ENCODE assay signal across 20 cellular contexts in genomic region chr20:63839620-63840019, GRCh38. TPM values are rescaled to one million over a fixed set of nuclear protein-coding genes. Genes with fewer than 3 reads are reported as not detected.
DNase-seq lines count a peak whose midpoint lies in the region; ATAC-seq and TF ChIP-seq lines count a peak whose summit lies in the region.
"Had no signal": no experiment of that assay in that cellular context is flagged by ENCODE, and none has a peak within 500 bp of the region (broad histone marks: within the 10 kb centered on the region; RNA-seq: fewer than 3 reads in every experiment).

No MANE protein-coding gene starts in this region.

- no peak overlapping the region for H3K4me3 Mint-ChIP-seq in natural killer cell
- H3K4me3 Mint-ChIP-seq: CD8-positive, alpha-beta memory T cell had no signal

- ATAC-seq in natural killer cell = no peak

- H3K23ac ChIP-seq in neuronal stem cell (ENCODE audit: low read depth, low read length, poor library complexity) = no peak overlapping the region

- TF ChIP-seq CTCF in ascending aorta (IDR thresholded peaks at IDR 0.05) = no peak
- no peak for TF ChIP-seq CTCF in natural killer cell (IDR thresholded peaks at IDR 0.05)

- H3K27me3 ChIP-seq in BLaER1 (peaks cover 10% of the 10 kb centered on the region; the same call in 1 of the 2 replicates), NT2/D1 (ENCODE audit: insufficient read depth, insufficient read length) (no peaks in the 10 kb centered on the region), neuronal stem cell (ENCODE audit: control insufficient read depth in 3 of 3, insufficient read depth in 3 of 3, low read depth in 1 of 3, low read length in 3 of 3) (no peaks in the 10 kb centered on the region), ascending aorta (no peaks in the 10 kb centered on the region)

- no peak overlapping the region for H3K14ac ChIP-seq in neuronal stem cell (ENCODE audit: low read length)

- H3K4me2 ChIP-seq in BLaER1 (peak overlapping the region; percentile 96), neuronal stem cell (ENCODE audit: insufficient read depth, low read length, poor library complexity, severe bottlenecking) (no peak overlapping the region)

- intact Hi-C loops in ascending aorta (cut with DNase I) = no loop called here
- intact Hi-C loops in natural killer cell (cut with micrococcal nuclease) = no loop called here

- H3K27ac ChIP-seq in BLaER1 = no peak overlapping the region
- H3K27ac ChIP-seq in neuronal stem cell (replicated peaks; ENCODE audit: low read length) = no peak overlapping the region
- no peak overlapping the region for H3K27ac ChIP-seq in ascending aorta

- no peak overlapping the region for H2AK5ac ChIP-seq in neuronal stem cell (ENCODE audit: low read depth, low read length)

- H3K27me3 Mint-ChIP-seq in natural killer cell (ENCODE audit: low read depth in 2 of 2) = peaks cover 0 to 19% of the 10 kb centered on the region in 2 donors

- DNase-seq in NT2/D1 (ENCODE audit: low read depth, low spot score) = no peak
- DNase-seq in neuronal stem cell (ENCODE audit: low spot score) = no peak
- no peak for DNase-seq in ascending aorta (ENCODE audit: low spot score in 2 of 2)
- DNase-seq in natural killer cell = no peak
- DNase-seq: 8988T; C1 segment of cervical spinal cord; CD4-positive, CD25-positive, alpha-beta regulatory T cell; CD8-positive, alpha-beta memory T cell; COR-L47; DMS 273 treated with DMSO at 0.1 percent for 48 hours; DMS53; DND-41; EL had no signal

- WGBS in neuronal stem cell (ENCODE audit: extremely low coverage in 2 of 2, insufficient read length in 2 of 2, insufficient replicate concordance in 1 of 2), 2 donors = no CpG with 5 or more reads among the region's 13 CpGs

- H3K4me1 ChIP-seq in BLaER1 = peaks cover 93% of the 10 kb centered on the region
- peaks cover 12% of the 10 kb centered on the region for H3K4me1 ChIP-seq in NT2/D1 (ENCODE audit: insufficient read depth, insufficient read length)
- peaks cover 7 to 10% of the 10 kb centered on the region in 2 donors for H3K4me1 ChIP-seq in neuronal stem cell (ENCODE audit: control insufficient read depth in 2 of 2, insufficient read depth in 1 of 2, low read depth in 1 of 2, low read length in 2 of 2)
- H3K4me1 ChIP-seq in ascending aorta = peaks cover under 1 to 8% of the 10 kb centered on the region in 2 donors
- H3K4me1 ChIP-seq: HAP-1 had no signal

- no peak overlapping the region for H3K27ac Mint-ChIP-seq in natural killer cell
- H3K27ac Mint-ChIP-seq: CD4-positive, CD25-positive, alpha-beta regulatory T cell had no signal

- H3K9me3 Mint-ChIP-seq in natural killer cell = no peaks in the 10 kb centered on the region
- H3K9me3 Mint-ChIP-seq: CD4-positive, CD25-positive, alpha-beta regulatory T cell had no signal

- no peak overlapping the region for H4K8ac ChIP-seq in neuronal stem cell (ENCODE audit: low read depth, low read length)

- H3K4me1 Mint-ChIP-seq in natural killer cell = no peaks in the 10 kb centered on the region

- H3K4me3 ChIP-seq in BLaER1 (no peak overlapping the region), NT2/D1 (ENCODE audit: insufficient read length, low read depth) (no peak overlapping the region), neuronal stem cell (ENCODE audit: low read length in 2 of 2) (no peak overlapping the region), ascending aorta (no peak overlapping the region)
- H3K4me3 ChIP-seq: HAP-1 had no signal

- no peak overlapping the region for H4K91ac ChIP-seq in neuronal stem cell (ENCODE audit: low read depth, low read length, poor library complexity)

- H3K9ac ChIP-seq in BLaER1 (no peak overlapping the region), NT2/D1 (ENCODE audit: insufficient read length, low read depth) (peak overlapping the region; percentile 36), neuronal stem cell (ENCODE audit: low read depth, low read length, poor library complexity) (peak overlapping the region; percentile 63)

- H3K4ac ChIP-seq in neuronal stem cell (ENCODE audit: low read length) = no peak overlapping the region

- H3K18ac ChIP-seq in neuronal stem cell (ENCODE audit: low read length) = peak overlapping the region; percentile 50

- H2BK5ac ChIP-seq in neuronal stem cell (ENCODE audit: low read length) = no peak overlapping the region

- H3K9me3 ChIP-seq in BLaER1 (no peaks in the 10 kb centered on the region), NT2/D1 (ENCODE audit: insufficient read depth, low read length) (no peaks in the 10 kb centered on the region), neuronal stem cell (replicated peaks in 1 of 2; ENCODE audit: control insufficient read depth in 2 of 2, insufficient read depth in 1 of 2, low read depth in 1 of 2, low read length in 2 of 2) (no peaks in the 10 kb centered on the region), ascending aorta (no peaks in the 10 kb centered on the region)
- H3K9me3 ChIP-seq: HAP-1 had no signal

- no peaks in the 10 kb centered on the region for H3K79me1 ChIP-seq in neuronal stem cell (ENCODE audit: low read depth, low read length)

- peak overlapping the region; percentile 7 for H2BK12ac ChIP-seq in neuronal stem cell (ENCODE audit: low read length)

- no peak overlapping the region for H2AFZ ChIP-seq in neuronal stem cell (ENCODE audit: low read length)

- no peak overlapping the region for H2BK120ac ChIP-seq in neuronal stem cell (ENCODE audit: low read depth, low read length)

- H3K36me3 ChIP-seq in BLaER1 (no peaks in the 10 kb centered on the region), NT2/D1 (ENCODE audit: insufficient read depth, insufficient read length, low read length) (no peaks in the 10 kb centered on the region), neuronal stem cell (replicated peaks in 1 of 2; ENCODE audit: control insufficient read depth in 2 of 2, insufficient read depth in 2 of 2, low read length in 2 of 2) (no peaks in the 10 kb centered on the region), ascending aorta (no peaks in the 10 kb centered on the region)
- H3K36me3 ChIP-seq: HAP-1 had no signal

- peak overlapping the region; percentile 30 for H2BK15ac ChIP-seq in neuronal stem cell (ENCODE audit: low read length)

- H4K20me1 ChIP-seq in BLaER1 = peaks cover 21% of the 10 kb centered on the region

- no peaks in the 10 kb centered on the region for H3K36me3 Mint-ChIP-seq in natural killer cell
- H3K36me3 Mint-ChIP-seq: CD4-positive, CD25-positive, alpha-beta regulatory T cell had no signal

RNA-seq across cellular contexts. Expression of gene ZBTB46, which starts 8.6 kb away (rescaled TPM):
- 8.2 TPM for polyA plus RNA-seq in neuronal stem cell (2013, experiment 1 of 2)
- polyA plus RNA-seq in neuronal stem cell (2013, experiment 2 of 2) = 8.6 TPM
- total RNA-seq in ascending aorta (39.5 TPM), natural killer cell (1 to 10 TPM; 1.1 TPM)

RNA-seq across cellular contexts. Expression of gene ABHD16B, which starts 21.7 kb away (rescaled TPM):
- not detected for polyA plus RNA-seq in neuronal stem cell (2013, experiment 1 of 2)
- not detected for polyA plus RNA-seq in neuronal stem cell (2013, experiment 2 of 2)
- total RNA-seq in ascending aorta = not detected
- not detected for total RNA-seq in natural killer cell
- total RNA-seq: A673; CD4-positive, CD25-positive, alpha-beta regulatory T cell; CD8-positive, alpha-beta memory T cell; G401; H4; HT-29 had no signal
- polyA plus RNA-seq: AG04450; CD8-positive, alpha-beta memory T cell had no signal

RNA-seq across cellular contexts. Expression of gene TPD52L2, which starts 25.4 kb away (rescaled TPM):
- 48.5 TPM for polyA plus RNA-seq in neuronal stem cell (2013, experiment 1 of 2)
- 47.7 TPM for polyA plus RNA-seq in neuronal stem cell (2013, experiment 2 of 2)
- total RNA-seq in ascending aorta (161 TPM), natural killer cell (10 to 100 TPM; 36.8 to 47.2 (median 45.1) TPM)

RNA-seq across cellular contexts. Expression of gene DNAJC5, which starts 55.3 kb away (rescaled TPM):
- polyA plus RNA-seq in neuronal stem cell (2013, experiment 1 of 2) = 17.2 TPM
- polyA plus RNA-seq in neuronal stem cell (2013, experiment 2 of 2) = 16.8 TPM
- total RNA-seq in ascending aorta = 42.9 TPM
- 10 to 100 TPM; 27.5 to 45.1 (median 42.8) TPM for total RNA-seq in natural killer cell

Comparison
In these comparisons a context has a peak if more than half of its experiments do, and no peak if none do; other contexts are left out.
1. RNA of gene ZBTB46, which starts 8.6 kb away (total RNA-seq): 39.5 TPM in ascending aorta (single experiment); 1.1 TPM in natural killer cell; every median in the first group is over 10 times any median in the second.